ENCODE assay signal across 22 cellular contexts in genomic region chr17:6248061-6248460, GRCh38.
DNase-seq lines count a peak whose midpoint lies in the region; ATAC-seq, FAIRE-seq and TF ChIP-seq lines count a peak whose summit lies in the region.
"Had no signal": no experiment of that assay in that cellular context is flagged by ENCODE, and none has a peak within 500 bp of the region (broad histone marks: within the 10 kb centered on the region; RNA-seq: fewer than 3 reads in every experiment).

No MANE protein-coding gene starts in this region.

- H3K79me2 ChIP-seq in HepG2 (ENCODE audit: insufficient read depth, low read length) = no peaks in the 10 kb centered on the region
- no peaks in the 10 kb centered on the region for H3K79me2 ChIP-seq in GM12878 (ENCODE audit: control insufficient read depth, insufficient read depth, low read length)
- H3K79me2 ChIP-seq in hepatocyte = no peaks in the 10 kb centered on the region

- H3K4me3 ChIP-seq in HepG2 (replicated peaks in 1 of 3; ENCODE audit: insufficient read depth in 1 of 3, low read depth in 2 of 3, low read length in 3 of 3) (no peak overlapping the region), right lobe of liver (no peak overlapping the region), GM12878 (no peak overlapping the region), hepatocyte (no peak overlapping the region)
- H3K4me3 ChIP-seq: A549; BLaER1 treated with 17β-estradiol and CSF1 and Interleukin-3, amounts not matched to agents 10 nM and 100 nM had no signal

- no peaks in the 10 kb centered on the region for H3K36me3 ChIP-seq in HepG2 (replicated peaks in 1 of 2; ENCODE audit: control insufficient read depth in 1 of 2, insufficient read depth in 2 of 2, low read length in 2 of 2)
- H3K36me3 ChIP-seq in right lobe of liver = no peaks in the 10 kb centered on the region
- H3K36me3 ChIP-seq in GM12878 (ENCODE audit: control insufficient read depth in 2 of 2, insufficient read depth in 2 of 2, low read length in 1 of 2) = no peaks in the 10 kb centered on the region
- no peaks in the 10 kb centered on the region for H3K36me3 ChIP-seq in hepatocyte (replicated peaks; ENCODE audit: insufficient read depth, low read depth)
- H3K36me3 ChIP-seq: BLaER1 treated with 17β-estradiol and CSF1 and Interleukin-3, amounts not matched to agents 10 nM and 100 nM had no signal

- H3K9ac ChIP-seq in HepG2 (ENCODE audit: insufficient read depth, low read depth, low read length) (no peak overlapping the region), GM12878 (ENCODE audit: control insufficient read depth, insufficient read depth, low read length) (no peak overlapping the region)
- H3K9ac ChIP-seq: BLaER1 treated with 17β-estradiol and CSF1 and Interleukin-3, amounts not matched to agents 10 nM and 100 nM had no signal

- TF ChIP-seq RAD21 in HepG2 (CRISPR knock-in tag; IDR thresholded peaks at IDR 0.05) = no peak
- TF ChIP-seq RAD21 in GM12878 (IDR thresholded peaks at IDR 0.05; ENCODE audit: insufficient read depth, low read depth, low read length) = no peak

- H3K27me3 ChIP-seq in HepG2 (ENCODE audit: control insufficient read depth in 1 of 2, insufficient read depth in 2 of 2, low read length in 2 of 2) (peaks cover 0 to 10% of the 10 kb centered on the region in 2 experiments; a peak in 2 of 5 replicates), right lobe of liver (no peaks in the 10 kb centered on the region), GM12878 (replicated peaks in 1 of 2; ENCODE audit: control insufficient read depth in 2 of 2, insufficient read depth in 2 of 2, low read length in 1 of 2) (peaks cover 0 to 2% of the 10 kb centered on the region in 2 experiments; a peak in 1 of 4 replicates), hepatocyte (peaks cover 4% of the 10 kb centered on the region)

- 37% methylated on average over 4 of the region's 4 CpGs for WGBS in HepG2 (ENCODE audit: low lambda C conversion rate)
- 40% methylated on average over 4 of the region's 4 CpGs for whole genome bisulfite sequencing in right lobe of liver (ENCODE audit: insufficient coverage, low coverage, low lambda C conversion rate, missing lambda C conversion rate)
- WGBS in GM12878 (ENCODE audit: insufficient coverage, insufficient replicate concordance, low lambda C conversion rate, missing lambda C conversion rate) = 30% methylated on average over 4 of the region's 4 CpGs
- 63% methylated on average over 4 of the region's 4 CpGs for WGBS in hepatocyte (ENCODE audit: low lambda C conversion rate, missing lambda C conversion rate)

- in situ Hi-C loops in HepG2 (cut with HindIII; ENCODE audit: extremely low pct_ligation_motif_present, low pct_unique_long_range_greater_than_20kb) (no loop called here), GM12878 (cut with MboI) (no loop called here)

- no peaks in the 10 kb centered on the region for H3K9me2 ChIP-seq in hepatocyte (replicated peaks; ENCODE audit: insufficient read depth)

- TF ChIP-seq EP300 in HepG2 (IDR thresholded peaks at IDR 0.05; ENCODE audit: low read depth in 2 of 2, low read length in 2 of 2) (no peak), HepG2 (CRISPR knock-in tag; IDR thresholded peaks at IDR 0.05; ENCODE audit: borderline replicate concordance) (no peak), GM12878 (IDR thresholded peaks at IDR 0.05; ENCODE audit: borderline replicate concordance in 1 of 2, control insufficient read depth in 1 of 2, low read depth in 2 of 2, low read length in 2 of 2) (no peak)

- H4K20me1 ChIP-seq in HepG2 (ENCODE audit: insufficient read depth, low read length) (no peaks in the 10 kb centered on the region), GM12878 (ENCODE audit: control insufficient read depth, insufficient read depth) (no peaks in the 10 kb centered on the region), hepatocyte (ENCODE audit: insufficient read depth, poor library complexity, severe bottlenecking) (no peaks in the 10 kb centered on the region)

- H3K27ac ChIP-seq in HepG2 (ENCODE audit: extremely low read length, insufficient read depth, low read length) (no peak overlapping the region), right lobe of liver (no peak overlapping the region), GM12878 (ENCODE audit: control insufficient read depth, insufficient read depth) (no peak overlapping the region), hepatocyte (no peak overlapping the region)
- H3K27ac ChIP-seq: 22Rv1; A549; BLaER1 treated with 17β-estradiol and CSF1 and Interleukin-3, amounts not matched to agents 10 nM and 100 nM; C4-2B had no signal

- no peak overlapping the region for H3K4me2 ChIP-seq in HepG2 (ENCODE audit: low read depth, low read length)
- H3K4me2 ChIP-seq in GM12878 (ENCODE audit: control insufficient read depth, insufficient read depth) = no peak overlapping the region
- no peak overlapping the region for H3K4me2 ChIP-seq in hepatocyte
- H3K4me2 ChIP-seq: A549; BLaER1 treated with 17β-estradiol and CSF1 and Interleukin-3, amounts not matched to agents 10 nM and 100 nM had no signal

- no TSS peak for BruUV-seq in HepG2 (replicated peaks; lab: Mats Ljungman, UMichigan)
- BruUV-seq in GM12878 (replicated peaks; lab: Mats Ljungman, UMichigan) = no TSS peak

- intact Hi-C loops in HepG2 (cut with micrococcal nuclease; ENCODE audit: unreplicated experiment) (no loop called here), right lobe of liver (cut with DNase I) (no loop called here), GM12878 (cut with micrococcal nuclease; ENCODE audit: unreplicated experiment) (no loop called here)

- ATAC-seq in HepG2 = no peak
- ATAC-seq in right lobe of liver = no peak
- no peak for ATAC-seq in GM12878
- ATAC-seq in HG02973 (IDR thresholded peaks at IDR 0.05; ENCODE audit: unreplicated experiment) = no peak
- ATAC-seq: A549; CD8-positive, alpha-beta T cell had no signal

- RAD21 ChIA-PET in GM12878 (lab: Charles Lee; ENCODE audit: unreplicated experiment) = no interaction called here

- H3K4me1 ChIP-seq in HepG2 (ENCODE audit: insufficient read depth, low read length) = no peaks in the 10 kb centered on the region
- no peaks in the 10 kb centered on the region for H3K4me1 ChIP-seq in right lobe of liver
- no peaks in the 10 kb centered on the region for H3K4me1 ChIP-seq in GM12878 (ENCODE audit: control insufficient read depth, insufficient read depth, low read length)
- H3K4me1 ChIP-seq in hepatocyte (ENCODE audit: insufficient read depth) = no peaks in the 10 kb centered on the region
- H3K4me1 ChIP-seq: A549; BLaER1 treated with 17β-estradiol and CSF1 and Interleukin-3, amounts not matched to agents 10 nM and 100 nM; Caco-2 had no signal

- POLR2A ChIA-PET in HepG2 (lab: Yijun Ruan, JAX) (no interaction called here), GM12878 (lab: Charles Lee) (no interaction called here)

- H3K9me3 ChIP-seq in HepG2 (ENCODE audit: low read length) (no peaks in the 10 kb centered on the region), right lobe of liver (no peaks in the 10 kb centered on the region), GM12878 (replicated peaks; ENCODE audit: control insufficient read depth, insufficient read depth, low read length) (no peaks in the 10 kb centered on the region), hepatocyte (ENCODE audit: low read depth) (no peaks in the 10 kb centered on the region)
- H3K9me3 ChIP-seq: A549; BLaER1 treated with 17β-estradiol and CSF1 and Interleukin-3, amounts not matched to agents 10 nM and 100 nM; Caco-2 had no signal

- TF ChIP-seq POLR2A in HepG2 (IDR thresholded peaks at IDR 0.05; ENCODE audit: insufficient read depth in 1 of 2, low read depth in 2 of 2, low read length in 2 of 2) = no peak
- no peak for TF ChIP-seq POLR2A in right lobe of liver (IDR thresholded peaks at IDR 0.05)
- TF ChIP-seq POLR2A in GM12878 (IDR thresholded peaks at IDR 0.05; ENCODE audit: low read depth, low read length) = no peak

- DNase-seq in HepG2 (ENCODE audit: low spot score) (no peak), right lobe of liver (no peak), NCI-H748 (lab: John Stamatoyannopoulos, UW; ENCODE audit: unreplicated experiment) (peak; percentile 69), GM12878 (ENCODE audit: low read depth, low spot score) (no peak), hepatocyte (ENCODE audit: low spot score) (no peak), NCI-H146 (lab: John Stamatoyannopoulos, UW) (no peak)
- DNase-seq: AML-193; Caco-2; Calu3; CD4-positive, alpha-beta T cell; CD8-positive, alpha-beta T cell; DMS79 treated with DMSO at 0.1 percent for 48 hours; GF-D8 had no signal

- H2AFZ ChIP-seq in HepG2 (ENCODE audit: low read length) = no peak overlapping the region
- H2AFZ ChIP-seq in GM12878 (ENCODE audit: control insufficient read depth, low read depth, low read length) = no peak overlapping the region
- no peak overlapping the region for H2AFZ ChIP-seq in hepatocyte

- no peak for TF ChIP-seq CTCF in HepG2 (CRISPR knock-in tag; IDR thresholded peaks at IDR 0.05)
- TF ChIP-seq CTCF in right lobe of liver (IDR thresholded peaks at IDR 0.05) = no peak
- TF ChIP-seq CTCF in GM12878 (IDR thresholded peaks at IDR 0.05 in 2 of 3, conservative IDR thresholded peaks at IDR 0.05 in 1 of 3; ENCODE audit: control insufficient read depth in 2 of 3, extremely low read depth in 1 of 3, insufficient read depth in 1 of 3, low read depth in 3 of 3, low read length in 3 of 3) = no peak
- TF ChIP-seq CTCF in hepatocyte (IDR thresholded peaks at IDR 0.05; ENCODE audit: poor library complexity) = no peak

- FAIRE-seq in HepG2 (lab: Jason Lieb, UNC) = no peak
- no peak for FAIRE-seq in GM12878 (lab: Jason Lieb, UNC)
- FAIRE-seq: A549, D721Med, G401.6, GM12891, GM19239 had no signal

- CTCF ChIA-PET in HepG2 (lab: Yijun Ruan, JAX; ENCODE audit: low intra/inter-chr PET ratio, low total read pairs) = no interaction called here
- CTCF ChIA-PET in GM12878 (lab: Yijun Ruan, JAX) = no interaction called here

- SMC1A ChIA-PET in GM12878 (lab: Charles Lee; ENCODE audit: uncharacterized antibody, unreplicated experiment) = no interaction called here

TF ChIP-seq in HepG2, 621 proteins besides CTCF, POLR2A, EP300 and RAD21 (continues in another document):
- TF ChIP-seq ZNF674 (CRISPR knock-in tag; IDR thresholded peaks at IDR 0.05; ENCODE audit: low read depth) (no peak), JUNB (CRISPR knock-in tag; IDR thresholded peaks at IDR 0.05; ENCODE audit: borderline replicate concordance) (no peak), ZSCAN21 (CRISPR knock-in tag; IDR thresholded peaks at IDR 0.05; ENCODE audit: borderline replicate concordance) (no peak)

TF ChIP-seq in GM12878, 131 proteins besides CTCF, POLR2A, EP300 and RAD21 (continues in another document):
- TF ChIP-seq CHD2 (IDR thresholded peaks at IDR 0.05; ENCODE audit: borderline replicate concordance, low read depth, low read length) (no peak), USF1 (IDR thresholded peaks at IDR 0.05; ENCODE audit: borderline replicate concordance, extremely low read length, insufficient read depth, low read depth, low read length) (no peak)

Comparison
In these comparisons a context has a peak if more than half of its experiments do, and no peak if none do; other contexts are left out.
1. Of the 75 proteins assayed by ChIP-seq in both HepG2 and GM12878: peak only in HepG2: none; only in GM12878: none; in both: ZBTB40; in neither: 74.